In genomic region chr5:122089614-122090013, GRCh38 we compare ENCODE assay signal across 12 cellular contexts. TPM values are rescaled to one million over a fixed set of nuclear protein-coding genes. Genes with fewer than 3 reads are reported as not detected.
DNase-seq lines count a peak whose midpoint lies in the region; ATAC-seq and TF ChIP-seq lines count a peak whose summit lies in the region.
"Had no signal": no experiment of that assay in that cellular context is flagged by ENCODE, and none has a peak within 500 bp of the region (broad histone marks: within the 10 kb centered on the region; RNA-seq: fewer than 3 reads in every experiment).

No MANE protein-coding gene starts in this region.

- 83% methylated on average over 1 of the region's 2 CpGs; no CpG with 5 or more reads in 1 of the 2 experiments for WGBS in mesodermal cell (ENCODE audit: insufficient coverage in 2 of 2), 2 experiments

- H3K36me3 ChIP-seq in mesodermal cell (ENCODE audit: control insufficient read depth, insufficient read depth, low read length): no peaks in the 10 kb centered on the region
- H3K36me3 ChIP-seq: ascending aorta, neutrophil had no signal

- no peaks in the 10 kb centered on the region for H3K9me3 ChIP-seq in mesodermal cell (ENCODE audit: control insufficient read depth, low read length)
- H3K9me3 ChIP-seq: ascending aorta, neutrophil had no signal

- TF ChIP-seq CTCF in choroid plexus epithelial cell (conservative IDR thresholded peaks at IDR 0.05; ENCODE audit: low read depth, low read length): no peak

- ATAC-seq in HG03280 (IDR thresholded peaks at IDR 0.05; ENCODE audit: unreplicated experiment) (no peak), GM18517 (IDR thresholded peaks at IDR 0.05; ENCODE audit: unreplicated experiment) (no peak)
- ATAC-seq: activated T-cell treated with anti-CD3 and anti-CD28 coated beads, Interleukin-2, amount 50 U/mL, for 72 hours had no signal

- peak overlapping the region; percentile 69 for H3K27ac ChIP-seq in mesodermal cell (ENCODE audit: low read depth, low read length, severe bottlenecking)
- H3K27ac ChIP-seq: ascending aorta, neutrophil had no signal

- H3K4me3 ChIP-seq in choroid plexus epithelial cell (ENCODE audit: low read depth, low read length) (no peak overlapping the region), mesodermal cell (ENCODE audit: extremely low read depth, insufficient read depth, low read length, poor library complexity, severe bottlenecking) (no peak overlapping the region)
- H3K4me3 ChIP-seq: ascending aorta had no signal

- DNase-seq in ELR (ENCODE audit: low read depth) (peak; percentile 84), NCI-H226 (peak; percentile 93), choroid plexus epithelial cell (ENCODE audit: low read depth) (peak; percentile 88), NOMO-1 treated with DMSO at 0.1 percent for 48 hours (lab: John Stamatoyannopoulos, UW; ENCODE audit: unreplicated experiment) (no peak)
- DNase-seq: activated CD4-positive, alpha-beta T cell treated with anti-CD3 and anti-CD28 coated beads, Interleukin-2, amount 10 ng/mL, durations not matched to agents 24 days and 14 days; activated T-cell treated with anti-CD3 and anti-CD28 coated beads, Interleukin-2, amount 50 U/mL, for 72 hours; hypothalamus had no signal

- H3K4me1 ChIP-seq in mesodermal cell (ENCODE audit: control insufficient read depth, insufficient read depth, low read length, poor library complexity, severe bottlenecking): peaks cover 18% of the 10 kb centered on the region
- H3K4me1 ChIP-seq: ascending aorta had no signal

RNA-seq across cellular contexts. Expression of gene LOX, which starts 11.6 kb away (rescaled TPM):
- 257 TPM for polyA plus RNA-seq in mesodermal cell (2013, experiment 1 of 2)
- polyA plus RNA-seq in mesodermal cell (2013, experiment 2 of 2): 186 TPM

RNA-seq across cellular contexts. Expression of gene ZNF474, which starts 39.7 kb away (rescaled TPM):
- polyA plus RNA-seq in mesodermal cell (2013, experiment 1 of 2): 0.63 TPM
- polyA plus RNA-seq in mesodermal cell (2013, experiment 2 of 2): 0.56 TPM
